ENCODE assay signal across 9 cellular contexts in genomic region chrX:1493317-1493856, GRCh38. TPM values are rescaled to one million over a fixed set of nuclear protein-coding genes. Genes with fewer than 3 reads are reported as not detected.
DNase-seq lines count a peak whose midpoint lies in the region; ATAC-seq and TF ChIP-seq lines count a peak whose summit lies in the region.
"Had no signal": no experiment of that assay in that cellular context is flagged by ENCODE, and none has a peak within 500 bp of the region (broad histone marks: within the 10 kb centered on the region; RNA-seq: fewer than 3 reads in every experiment).

No MANE protein-coding gene starts in this region.

- no peak for TF ChIP-seq POLR2A in NB4 (IDR thresholded peaks at IDR 0.05; ENCODE audit: extremely low read depth, insufficient read length)

- peak overlapping the region; percentile 73 to 90 (median 82) for H3K4me3 Mint-ChIP-seq in naive B cell

- H3K4me3 ChIP-seq in GM12864 (ENCODE audit: low read depth, low read length) (peak overlapping the region; percentile 51), NB4 (ENCODE audit: low read depth, low read length) (peak overlapping the region; percentile 46)

- peak overlapping the region; percentile 26 to 96 (median 90) for H3K27ac Mint-ChIP-seq in naive B cell

- POLR2A ChIA-PET in RWPE1 (lab: Yijun Ruan, JAX; ENCODE audit: low non-redundant PET): no interaction called here

- DNase-seq in GM12864 (ENCODE audit: low read depth) (no peak), NB4 (ENCODE audit: low read depth) (no peak), naive B cell (no peak), RWPE1 (ENCODE audit: low spot score) (no peak), SIG-M5 treated with dmso at 0.1 percent for 504 hours (lab: John Stamatoyannopoulos, UW; ENCODE audit: unreplicated experiment) (no peak), SKM-1 treated with dmso at 0.1 percent for 144 hours (lab: John Stamatoyannopoulos, UW; ENCODE audit: unreplicated experiment) (no peak), NCI-H2081 (lab: John Stamatoyannopoulos, UW) (no peak)

- peaks cover 41 to 70% (median 57%) of the 10 kb centered on the region in 3 donors for H3K4me1 Mint-ChIP-seq in naive B cell

- no peak overlapping the region for H3K27ac ChIP-seq in RWPE1

- CTCF ChIA-PET in RWPE1 (lab: Yijun Ruan, JAX): no interaction called here

- peak; percentile 10 for ATAC-seq in GM21390 (IDR thresholded peaks at IDR 0.05; ENCODE audit: unreplicated experiment)
- ATAC-seq in naive B cell (ENCODE audit: low read depth in 2 of 2): no peak
- ATAC-seq: HCT116 had no signal

- H3K27me3 Mint-ChIP-seq in naive B cell: no peaks in the 10 kb centered on the region

- TF ChIP-seq CTCF in GM12864 (IDR thresholded peaks at IDR 0.05; ENCODE audit: low read depth, low read length, missing control alignments): no peak
- TF ChIP-seq CTCF in NB4 (IDR thresholded peaks at IDR 0.05; ENCODE audit: low read depth, low read length): no peak
- no peak for TF ChIP-seq CTCF in RWPE1 (conservative IDR thresholded peaks at IDR 0.05; ENCODE audit: low read depth)

- H3K9me3 Mint-ChIP-seq in naive B cell: peaks cover 0 to 10% (median 0%) of the 10 kb centered on the region in 7 donors

- H3K36me3 Mint-ChIP-seq in naive B cell: peaks cover 15 to 21% of the 10 kb centered on the region in 2 donors

RNA-seq across cellular contexts. Expression of gene ASMTL, which starts 40.7 kb away (rescaled TPM):
- 10 to 100 TPM; 49.2 to 66.0 (median 57.7) TPM for polyA plus RNA-seq in naive B cell (ENCODE audit: low read depth in 6 of 6)

RNA-seq across cellular contexts. Expression of gene P2RY8, which starts 43.6 kb away (rescaled TPM):
- 100 to 1,000 TPM; 227 to 320 (median 275) TPM for polyA plus RNA-seq in naive B cell (ENCODE audit: low read depth in 6 of 6)
